ENCODE assay signal across 8 cellular contexts in genomic region chr6:139882977-139883728, GRCh38.
A peak's percentile ranks its signal among the peaks of the same experiment; 100 is the strongest.
DNase-seq lines count a peak whose midpoint lies in the region; ATAC-seq and TF ChIP-seq lines count a peak whose summit lies in the region.

No MANE protein-coding gene starts in this region.

- no peaks in the 10 kb centered on the region for H3K4me1 Mint-ChIP-seq in activated T-helper 17 cell treated with anti-CD3 and anti-CD28 coated beads, Interleukin-2, amount 50 U/mL, for 72 hours
- peaks cover 2% of the 10 kb centered on the region for H3K4me1 Mint-ChIP-seq in T-helper 2 cell treated with Interferon-gamma antibody and Interleukin-4, amounts not matched to agents 5 μg/mL and 100 μg/mL, for 36 hours (ENCODE audit: low read depth)

- no peaks in the 10 kb centered on the region for H3K36me3 Mint-ChIP-seq in activated T-helper 17 cell treated with anti-CD3 and anti-CD28 coated beads, Interleukin-2, amount 50 U/mL, for 72 hours (ENCODE audit: low read depth)
- H3K36me3 Mint-ChIP-seq in T-helper 2 cell treated with Interferon-gamma antibody and Interleukin-4, amounts not matched to agents 5 μg/mL and 100 μg/mL, for 36 hours (ENCODE audit: low read depth) = no peaks in the 10 kb centered on the region

- H3K4me1 ChIP-seq in heart right ventricle = peaks cover 7 to 47% (median 20%) of the 10 kb centered on the region in 9 donors
- H3K4me1 ChIP-seq in thyroid gland = peaks cover 30 to 35% of the 10 kb centered on the region in 2 donors

- DNase-seq in NCI-H2171 treated with DMSO at 0.1 percent for 48 hours (lab: John Stamatoyannopoulos, UW) (peak; percentile 16), NCI-H2171 (lab: John Stamatoyannopoulos, UW) (no peak), SHP77 (lab: John Stamatoyannopoulos, UW) (peak; percentile 12 to 28), heart right ventricle (no peak), thyroid gland (no peak), NCI-H1092 treated with DMSO at 0.1 percent for 48 hours (lab: John Stamatoyannopoulos, UW) (no peak)
- DNase-seq in T-helper 2 cell treated with Interferon-gamma antibody and Interleukin-4, amounts not matched to agents 5 μg/mL and 100 μg/mL, for 36 hours (ENCODE audit: low spot score) = no peak

- no peak overlapping the region for H3K27ac Mint-ChIP-seq in activated T-helper 17 cell treated with anti-CD3 and anti-CD28 coated beads, Interleukin-2, amount 50 U/mL, for 72 hours
- H3K27ac Mint-ChIP-seq in T-helper 2 cell treated with Interferon-gamma antibody and Interleukin-4, amounts not matched to agents 5 μg/mL and 100 μg/mL, for 36 hours = no peak overlapping the region

- 40 to 45% methylated on average over 3 of the region's 3 CpGs for WGBS in heart right ventricle, 2 donors
- 46% methylated on average over 3 of the region's 3 CpGs for WGBS in thyroid gland, 2 donors

- ATAC-seq in heart right ventricle = peak; percentile 64 to 93 (median 86)
- ATAC-seq in activated T-helper 17 cell treated with anti-CD3 and anti-CD28 coated beads, Interleukin-2, amount 50 U/mL, for 72 hours (replicated peaks) = no peak

- intact Hi-C loops in heart right ventricle (cut with DNase I) (loop anchor here in 8 of 10 donors (5.0 to 10.0 kb wide), 8 partner anchors 192 to 562 kb away; partner anchors contain the start of gene CITED2 (in 5 of the 8)), thyroid gland (cut with DNase I) (no loop called here)

- TF ChIP-seq CTCF in heart right ventricle (IDR thresholded peaks at IDR 0.05) = no peak
- TF ChIP-seq CTCF in thyroid gland (IDR thresholded peaks at IDR 0.05) = no peak

- H3K9me3 ChIP-seq in heart right ventricle (no peaks in the 10 kb centered on the region), thyroid gland (no peaks in the 10 kb centered on the region)

- no peak overlapping the region for H3K4me3 Mint-ChIP-seq in activated T-helper 17 cell treated with anti-CD3 and anti-CD28 coated beads, Interleukin-2, amount 50 U/mL, for 72 hours
- H3K4me3 Mint-ChIP-seq in T-helper 2 cell treated with Interferon-gamma antibody and Interleukin-4, amounts not matched to agents 5 μg/mL and 100 μg/mL, for 36 hours = no peak overlapping the region

- no peaks in the 10 kb centered on the region for H3K36me3 ChIP-seq in heart right ventricle
- no peaks in the 10 kb centered on the region for H3K36me3 ChIP-seq in thyroid gland

- H3K27ac ChIP-seq in heart right ventricle (peak overlapping the region; percentile 7 to 87 (median 60)), thyroid gland (peak overlapping the region; percentile 4 to 79 (median 76))

- no peaks in the 10 kb centered on the region for H3K9me3 Mint-ChIP-seq in activated T-helper 17 cell treated with anti-CD3 and anti-CD28 coated beads, Interleukin-2, amount 50 U/mL, for 72 hours
- no peaks in the 10 kb centered on the region for H3K9me3 Mint-ChIP-seq in T-helper 2 cell treated with Interferon-gamma antibody and Interleukin-4, amounts not matched to agents 5 μg/mL and 100 μg/mL, for 36 hours

- H3K27me3 ChIP-seq in heart right ventricle = no peaks in the 10 kb centered on the region
- no peaks in the 10 kb centered on the region for H3K27me3 ChIP-seq in thyroid gland

- no peak overlapping the region for H3K4me3 ChIP-seq in heart right ventricle
- H3K4me3 ChIP-seq in thyroid gland (replicated peaks in 1 of 3) = no peak overlapping the region

- H3K27me3 Mint-ChIP-seq in activated T-helper 17 cell treated with anti-CD3 and anti-CD28 coated beads, Interleukin-2, amount 50 U/mL, for 72 hours = no peaks in the 10 kb centered on the region
- peaks cover 5% of the 10 kb centered on the region for H3K27me3 Mint-ChIP-seq in T-helper 2 cell treated with Interferon-gamma antibody and Interleukin-4, amounts not matched to agents 5 μg/mL and 100 μg/mL, for 36 hours (ENCODE audit: low read depth)

- no peak for TF ChIP-seq POLR2A in thyroid gland (IDR thresholded peaks at IDR 0.05)

Comparison
In these comparisons a context has a peak if more than half of its experiments do, and no peak if none do; other contexts are left out.
1. DNase-seq: peak in NCI-H2171 treated with DMSO at 0.1 percent for 48 hours (single experiment) and SHP77 (2 of 2); none in NCI-H2171 (single experiment), heart right ventricle (0 of 2), thyroid gland (0 of 2), NCI-H1092 treated with DMSO at 0.1 percent for 48 hours (single experiment) and T-helper 2 cell treated with Interferon-gamma antibody and Interleukin-4, amounts not matched to agents 5 μg/mL and 100 μg/mL, for 36 hours (single experiment).